8 cellular contexts compared by ENCODE assay signal in genomic region chr1:236605030-236605806, GRCh38. TPM values are rescaled to one million over a fixed set of nuclear protein-coding genes. Genes with fewer than 3 reads are reported as not detected.
A peak's percentile ranks its signal among the peaks of the same experiment; 100 is the strongest.
DNase-seq lines count a peak whose midpoint lies in the region; FAIRE-seq and TF ChIP-seq lines count a peak whose summit lies in the region.

No MANE protein-coding gene starts in this region.

- no peak for TF ChIP-seq POLR2A in GM12892 (IDR thresholded peaks at IDR 0.05; ENCODE audit: low read depth, low read length)

- peak overlapping the region; percentile 99 for H3K4me3 ChIP-seq in fibroblast of mammary gland (ENCODE audit: control insufficient read depth, low read depth, low read length)

- peak; percentile 65 for FAIRE-seq in GM12892 (lab: Jason Lieb, UNC)

- DNase-seq in GM12892 (ENCODE audit: insufficient read length) = no peak
- peak; percentile 38 for DNase-seq in SK-N-DZ (ENCODE audit: low spot score)
- no peak for DNase-seq in fibroblast of mammary gland (ENCODE audit: low read depth)
- peak; percentile 4 for DNase-seq in retina
- DNase-seq in AML-193 (lab: John Stamatoyannopoulos, UW) = no peak
- DNase-seq in H4 (ENCODE audit: low spot score) = no peak
- no peak for DNase-seq in SIG-M5 (lab: John Stamatoyannopoulos, UW)
- DNase-seq in midbrain (lab: John Stamatoyannopoulos, UW) = no peak

- no peak for TF ChIP-seq CTCF in fibroblast of mammary gland (conservative IDR thresholded peaks at IDR 0.05; ENCODE audit: control insufficient read depth, insufficient read depth, low read depth, low read length)

RNA-seq across cellular contexts. Expression of gene HEATR1, which starts 0.9 kb away (rescaled TPM):
- polyA plus RNA-seq in GM12892 (2012; ENCODE audit: missing spikeins) = 23.9 TPM
- 11.4 and 15.7 TPM in 2 replicates for polyA plus RNA-seq in SK-N-DZ (2014; cell fraction: cytosol; rRNA removed)
- 23.2 and 25.4 TPM in 2 replicates for polyA plus RNA-seq in SK-N-DZ (2014; cell fraction: nucleus; rRNA removed)
- 27.5 and 30.9 TPM in 2 replicates for total RNA-seq in H4 (2014; rRNA removed; shearing (Covaris generic))

Comparison
In these comparisons a context has a peak if more than half of its experiments do, and no peak if none do; other contexts are left out.
1. DNase-seq: peak in SK-N-DZ (single experiment) and retina (single experiment); none in GM12892 (single experiment), fibroblast of mammary gland (single experiment), AML-193 (0 of 2), H4 (single experiment), SIG-M5 (single experiment) and midbrain (single experiment).